ENCODE assay signal across 8 cellular contexts in the genomic region with DNA sequence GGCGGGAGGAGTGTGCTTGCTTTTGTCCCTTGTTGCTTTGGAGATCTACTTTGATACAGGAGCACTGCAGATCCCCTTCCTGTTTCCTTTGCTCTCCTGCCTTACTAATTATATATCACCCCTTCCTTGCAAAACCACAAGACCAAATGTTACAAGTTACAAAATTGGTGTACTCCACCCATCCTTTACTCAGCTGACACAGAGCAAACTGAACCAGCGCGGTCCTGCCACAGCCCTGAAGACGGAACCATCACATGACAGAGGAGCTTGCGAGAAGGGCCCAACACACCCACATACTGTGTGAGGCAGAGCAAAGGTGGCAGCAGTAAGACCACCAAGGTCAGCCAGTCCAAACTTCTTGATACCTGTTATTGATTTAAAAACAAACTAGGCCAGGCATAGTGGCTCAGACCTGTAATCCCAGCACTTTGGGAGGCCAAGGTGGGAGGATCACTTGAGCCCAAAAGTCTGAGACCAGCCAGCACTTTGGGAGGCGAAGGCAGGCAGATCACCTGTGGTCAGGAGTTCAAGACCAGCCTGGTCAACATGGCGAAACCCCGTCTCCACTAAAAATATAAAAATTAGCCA. TPM values are rescaled to one million over a fixed set of nuclear protein-coding genes. Genes with fewer than 3 reads are reported as not detected.
DNase-seq lines count a peak whose midpoint lies in the region; ATAC-seq and TF ChIP-seq lines count a peak whose summit lies in the region.

No MANE protein-coding gene starts in this region.

- peak; percentile 27 for TF ChIP-seq POLR2A in right lobe of liver (IDR thresholded peaks at IDR 0.05)

- WGBS in right lobe of liver (ENCODE audit: insufficient coverage, low coverage, low lambda C conversion rate, missing lambda C conversion rate) = 28% methylated on average over 6 of the region's 8 CpGs

- H3K4me1 ChIP-seq in right lobe of liver = peaks cover 0 to 80% (median 39%) of the 10 kb centered on the region in 4 donors

- ATAC-seq in HG02852 (IDR thresholded peaks at IDR 0.05; ENCODE audit: unreplicated experiment) = peak; percentile 56
- ATAC-seq in right lobe of liver = peak; percentile 57 to 75 (median 66)

- no peak for TF ChIP-seq CTCF in right lobe of liver (IDR thresholded peaks at IDR 0.05)

- no peaks in the 10 kb centered on the region for H3K27me3 ChIP-seq in right lobe of liver

- intact Hi-C loops in right lobe of liver (cut with DNase I) = no loop called here

- H3K27ac ChIP-seq in angular gyrus (ENCODE audit: low read depth, low read length) = peak overlapping the region; percentile 15
- peak overlapping the region; percentile 81 to 91 (median 83) for H3K27ac ChIP-seq in right lobe of liver

- no peaks in the 10 kb centered on the region for H3K9me3 ChIP-seq in right lobe of liver

- H3K36me3 ChIP-seq in right lobe of liver = no peaks in the 10 kb centered on the region

- H3K4me3 ChIP-seq in right lobe of liver = no peak overlapping the region

- peak; percentile 90 for DNase-seq in CD1c-positive myeloid dendritic cell (ENCODE audit: extremely low spot score)
- DNase-seq in T-helper 1 cell = peak; percentile 49 to 94 (median 66)
- peak; percentile 74 to 86 (median 77) for DNase-seq in right lobe of liver
- peak; percentile 53 to 90 (median 77) for DNase-seq in stimulated activated naive CD4-positive, alpha-beta T cell (lab: John Stamatoyannopoulos, UW)
- DNase-seq in DMS114 treated with DMSO at 0.1 percent for 48 hours (lab: John Stamatoyannopoulos, UW; ENCODE audit: unreplicated experiment) = no peak
- no peak for DNase-seq in foreskin melanocyte

RNA-seq across cellular contexts. Expression of gene CYTH1, which starts 33.2 kb away (rescaled TPM):
- total RNA-seq in right lobe of liver = 10 to 100 TPM; 14.8 to 46.2 (median 28.8) TPM

Comparison
In these comparisons a context has a peak if more than half of its experiments do, and no peak if none do; other contexts are left out.
1. DNase-seq: peak in CD1c-positive myeloid dendritic cell (single experiment), T-helper 1 cell (5 of 5), right lobe of liver (3 of 3) and stimulated activated naive CD4-positive, alpha-beta T cell (6 of 6); none in DMS114 treated with DMSO at 0.1 percent for 48 hours (single experiment) and foreskin melanocyte (single experiment).